In the genomic region with DNA sequence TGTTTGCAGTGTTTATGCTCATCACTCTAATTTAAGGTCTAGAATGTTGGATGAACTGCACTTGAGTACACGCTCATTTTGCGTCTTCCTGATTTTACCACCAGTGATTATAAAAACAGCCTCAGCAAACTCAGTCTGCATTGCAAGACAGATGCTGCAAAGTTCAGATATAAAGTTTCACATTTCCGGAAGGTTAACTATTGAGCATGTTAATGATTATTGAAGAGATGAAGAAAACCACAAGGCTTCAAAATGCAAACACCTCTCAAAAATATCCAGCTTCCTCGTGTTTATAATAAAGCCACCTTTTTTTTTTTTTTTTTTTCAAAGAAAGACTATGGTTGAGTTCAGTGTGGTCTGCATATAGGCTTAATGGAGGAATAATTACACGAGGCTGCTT, we compare ENCODE assay signal across 1 cellular context.
A peak's percentile ranks its signal among the peaks of the same experiment; 100 is the strongest.
TF ChIP-seq lines count a peak whose summit lies in the region.

No MANE protein-coding gene starts in this region.

TF ChIP-seq in HepG2, 621 proteins besides CTCF, POLR2A, EP300 and RAD21 (continued from another document):
- TF ChIP-seq, protein P1, sequence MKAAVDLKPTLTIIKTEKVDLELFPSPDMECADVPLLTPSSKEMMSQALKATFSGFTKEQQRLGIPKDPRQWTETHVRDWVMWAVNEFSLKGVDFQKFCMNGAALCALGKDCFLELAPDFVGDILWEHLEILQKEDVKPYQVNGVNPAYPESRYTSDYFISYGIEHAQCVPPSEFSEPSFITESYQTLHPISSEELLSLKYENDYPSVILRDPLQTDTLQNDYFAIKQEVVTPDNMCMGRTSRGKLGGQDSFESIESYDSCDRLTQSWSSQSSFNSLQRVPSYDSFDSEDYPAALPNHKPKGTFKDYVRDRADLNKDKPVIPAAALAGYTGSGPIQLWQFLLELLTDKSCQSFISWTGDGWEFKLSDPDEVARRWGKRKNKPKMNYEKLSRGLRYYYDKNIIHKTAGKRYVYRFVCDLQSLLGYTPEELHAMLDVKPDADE (CRISPR knock-in tag; IDR thresholded peaks at IDR 0.05): no peak
- TF ChIP-seq ZNF569 (CRISPR knock-in tag; IDR thresholded peaks at IDR 0.05; ENCODE audit: borderline replicate concordance) (no peak), ZNF24 (IDR thresholded peaks at IDR 0.05) (no peak), ZIK1 (CRISPR knock-in tag; IDR thresholded peaks at IDR 0.05; ENCODE audit: borderline replicate concordance, low read depth) (no peak), KDM1A (CRISPR knock-in tag; IDR thresholded peaks at IDR 0.05) (0 out of 2 replicates have a peak, but pooled peaks have one; percentile 3), ZBTB20 (CRISPR knock-in tag; IDR thresholded peaks at IDR 0.05; ENCODE audit: borderline replicate concordance, low read depth) (no peak), ZNF263 (CRISPR knock-in tag; IDR thresholded peaks at IDR 0.05) (no peak), ZSCAN12 (CRISPR knock-in tag; IDR thresholded peaks at IDR 0.05) (no peak)
- TF ChIP-seq, protein P2, sequence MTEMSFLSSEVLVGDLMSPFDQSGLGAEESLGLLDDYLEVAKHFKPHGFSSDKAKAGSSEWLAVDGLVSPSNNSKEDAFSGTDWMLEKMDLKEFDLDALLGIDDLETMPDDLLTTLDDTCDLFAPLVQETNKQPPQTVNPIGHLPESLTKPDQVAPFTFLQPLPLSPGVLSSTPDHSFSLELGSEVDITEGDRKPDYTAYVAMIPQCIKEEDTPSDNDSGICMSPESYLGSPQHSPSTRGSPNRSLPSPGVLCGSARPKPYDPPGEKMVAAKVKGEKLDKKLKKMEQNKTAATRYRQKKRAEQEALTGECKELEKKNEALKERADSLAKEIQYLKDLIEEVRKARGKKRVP (CRISPR knock-in tag; IDR thresholded peaks at IDR 0.05): 0 out of 4 replicates have a peak, but pooled peaks of 1 of the 2 experiments have one; percentile 5
- TF ChIP-seq, protein P3, sequence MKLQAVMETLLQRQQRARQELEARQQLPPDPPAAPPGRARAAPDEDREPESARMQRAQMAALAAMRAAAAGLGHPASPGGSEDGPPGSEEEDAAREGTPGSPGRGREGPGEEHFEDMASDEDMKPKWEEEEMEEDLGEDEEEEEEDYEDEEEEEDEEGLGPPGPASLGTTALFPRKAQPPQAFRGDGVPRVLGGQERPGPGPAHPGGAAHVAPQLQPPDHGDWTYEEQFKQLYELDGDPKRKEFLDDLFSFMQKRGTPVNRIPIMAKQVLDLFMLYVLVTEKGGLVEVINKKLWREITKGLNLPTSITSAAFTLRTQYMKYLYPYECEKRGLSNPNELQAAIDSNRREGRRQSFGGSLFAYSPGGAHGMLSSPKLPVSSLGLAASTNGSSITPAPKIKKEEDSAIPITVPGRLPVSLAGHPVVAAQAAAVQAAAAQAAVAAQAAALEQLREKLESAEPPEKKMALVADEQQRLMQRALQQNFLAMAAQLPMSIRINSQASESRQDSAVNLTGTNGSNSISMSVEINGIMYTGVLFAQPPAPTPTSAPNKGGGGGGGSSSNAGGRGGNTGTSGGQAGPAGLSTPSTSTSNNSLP (IDR thresholded peaks at IDR 0.05; ENCODE audit: low read depth, low read length): peak; percentile 79
- TF ChIP-seq, protein P4, sequence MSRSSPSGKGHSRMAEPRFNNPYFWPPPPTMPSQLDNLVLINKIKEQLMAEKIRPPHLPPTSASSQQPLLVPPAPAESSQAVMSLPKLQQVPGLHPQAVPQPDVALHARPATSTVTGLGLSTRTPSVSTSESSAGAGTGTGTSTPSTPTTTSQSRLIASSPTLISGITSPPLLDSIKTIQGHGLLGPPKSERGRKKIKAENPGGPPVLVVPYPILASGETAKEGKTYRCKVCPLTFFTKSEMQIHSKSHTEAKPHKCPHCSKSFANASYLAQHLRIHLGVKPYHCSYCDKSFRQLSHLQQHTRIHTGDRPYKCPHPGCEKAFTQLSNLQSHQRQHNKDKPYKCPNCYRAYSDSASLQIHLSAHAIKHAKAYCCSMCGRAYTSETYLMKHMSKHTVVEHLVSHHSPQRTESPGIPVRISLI (CRISPR knock-in tag; IDR thresholded peaks at IDR 0.05; ENCODE audit: borderline replicate concordance): peak; percentile 86
